26 cellular contexts compared by ENCODE assay signal in genomic region chr3:52162250-52162872, GRCh38.
"Had no signal": no experiment of that assay in that cellular context is flagged by ENCODE, and none has a peak within 500 bp of the region (broad histone marks: within the 10 kb centered on the region; RNA-seq: fewer than 3 reads in every experiment).

No MANE protein-coding gene starts in this region.

- H3K27me3 ChIP-seq: breast epithelium, testis, transverse colon had no signal

- H3K4me1 ChIP-seq: breast epithelium, testis, transverse colon had no signal

- FAIRE-seq: colon, urothelium cell line had no signal

- H3K4me1 Mint-ChIP-seq: activated B cell treated with CpG ODN at 0.5 μM for 24 hours; activated CD8-positive, alpha-beta memory T cell treated with anti-CD3 and anti-CD28 coated beads, Interleukin-2, amount 10 ng/mL, durations not matched to agents 7 days and 5 days; central memory CD8-positive, alpha-beta T cell; immature natural killer cell; naive B cell; nephron progenitor cell had no signal

- H3K4me3 Mint-ChIP-seq: activated B cell treated with CpG ODN at 0.5 μM for 24 hours; activated CD8-positive, alpha-beta memory T cell treated with anti-CD3 and anti-CD28 coated beads, Interleukin-2, amount 10 ng/mL, durations not matched to agents 7 days and 5 days; activated CD8-positive, alpha-beta T cell treated with anti-CD3 and anti-CD28 coated beads, Interleukin-2, amount 10 ng/mL, durations not matched to agents 7 days and 5 days; central memory CD8-positive, alpha-beta T cell; immature natural killer cell; naive B cell; nephron progenitor cell; T-helper 17 cell had no signal

- H3K27me3 Mint-ChIP-seq: activated B cell treated with CpG ODN at 0.5 μM for 24 hours; central memory CD8-positive, alpha-beta T cell had no signal

- H3K27ac ChIP-seq: breast epithelium, testis, transverse colon had no signal

- H3K36me3 Mint-ChIP-seq: activated CD8-positive, alpha-beta memory T cell treated with anti-CD3 and anti-CD28 coated beads, Interleukin-2, amount 10 ng/mL, durations not matched to agents 7 days and 5 days; activated naive CD4-positive, alpha-beta T cell treated with anti-CD3 and anti-CD28 coated beads, Interleukin-2, amount 50 U/mL, for 72 hours; immature natural killer cell; naive B cell had no signal

- H3K27ac Mint-ChIP-seq: activated B cell treated with CpG ODN at 0.5 μM for 24 hours; activated CD8-positive, alpha-beta memory T cell treated with anti-CD3 and anti-CD28 coated beads, Interleukin-2, amount 10 ng/mL, durations not matched to agents 7 days and 5 days; activated CD8-positive, alpha-beta T cell treated with anti-CD3 and anti-CD28 coated beads, Interleukin-2, amount 10 ng/mL, durations not matched to agents 7 days and 5 days; activated naive CD4-positive, alpha-beta T cell treated with anti-CD3 and anti-CD28 coated beads, Interleukin-2, amount 50 U/mL, for 72 hours; immature natural killer cell; naive B cell; nephron progenitor cell had no signal

- DNase-seq: activated B cell treated with CpG ODN at 0.5 μM for 24 hours; activated CD4-positive, alpha-beta T cell treated with anti-CD3 and anti-CD28 coated beads, Interleukin-2, amount 50 U/mL, for 1 hour; activated CD8-positive, alpha-beta memory T cell treated with anti-CD3 and anti-CD28 coated beads, Interleukin-2, amount 10 ng/mL, durations not matched to agents 7 days and 5 days; activated CD8-positive, alpha-beta T cell treated with anti-CD3 and anti-CD28 coated beads, Interleukin-2, amount 10 ng/mL, durations not matched to agents 7 days and 5 days; activated naive CD4-positive, alpha-beta T cell; activated T-cell treated with anti-CD3 and anti-CD28 coated beads, Interleukin-2, amount 50 U/mL, for 48 hours; dermis blood vessel endothelial cell; effector memory CD4-positive, alpha-beta T cell; erythroblast; head of caudate nucleus; hippocampal formation; immature natural killer cell; naive B cell; nephron progenitor cell; occipital lobe; right cardiac atrium; stimulated activated CD4-positive, alpha-beta T cell treated with anti-CD3 and anti-CD28 coated beads, Interleukin-4, amount 100 ng/mL, for 1 hour; stimulated activated naive CD8-positive, alpha-beta T cell treated with anti-CD3 and anti-CD28 coated beads, Interleukin-15, Interleukin-2, amounts not matched to agents 100 U/mL and 50 U/mL, for 24 hours; T-helper 17 cell; testis; transverse colon had no signal

- H3K4me3 ChIP-seq: breast epithelium, testis, transverse colon had no signal

- H3K9me3 ChIP-seq: breast epithelium, testis, transverse colon had no signal

- ATAC-seq: activated CD8-positive, alpha-beta memory T cell treated with anti-CD3 and anti-CD28 coated beads, Interleukin-2, amount 10 ng/mL, durations not matched to agents 7 days and 5 days; activated CD8-positive, alpha-beta T cell treated with anti-CD3 and anti-CD28 coated beads, Interleukin-2, amount 10 ng/mL, durations not matched to agents 7 days and 5 days; activated naive CD4-positive, alpha-beta T cell treated with anti-CD3 and anti-CD28 coated beads, Interleukin-2, amount 50 U/mL, for 72 hours; stimulated activated naive CD8-positive, alpha-beta T cell treated with anti-CD3 and anti-CD28 coated beads, Interleukin-15, Interleukin-2, amounts not matched to agents 100 U/mL and 50 U/mL, for 24 hours; T-helper 17 cell had no signal

- H3K9me3 Mint-ChIP-seq: activated B cell treated with CpG ODN at 0.5 μM for 24 hours; activated naive CD4-positive, alpha-beta T cell treated with anti-CD3 and anti-CD28 coated beads, Interleukin-2, amount 50 U/mL, for 72 hours; central memory CD8-positive, alpha-beta T cell; immature natural killer cell had no signal

- H3K36me3 ChIP-seq: breast epithelium, transverse colon had no signal
